1 cellular context compared by ENCODE assay signal in genomic region chr17:42194133-42194899, GRCh38.
TF ChIP-seq lines count a peak whose summit lies in the region.

GHDC (minus strand) TSS chr17:42194494; CDS start chr17:42193581, 913 bp downstream.

TF ChIP-seq in HepG2, 621 proteins besides CTCF, POLR2A, EP300 and RAD21 (continued from another document and continues in another):
- peak; percentile 54 for TF ChIP-seq ATF2 (CRISPR knock-in tag; IDR thresholded peaks at IDR 0.05)
- TF ChIP-seq ZNF562 (CRISPR knock-in tag; IDR thresholded peaks at IDR 0.05; ENCODE audit: borderline replicate concordance) = no peak
- no peak for TF ChIP-seq PHF5A (CRISPR knock-in tag; IDR thresholded peaks at IDR 0.05; ENCODE audit: low read depth, unreplicated experiment)
- TF ChIP-seq ZNF292 (CRISPR knock-in tag; IDR thresholded peaks at IDR 0.05; ENCODE audit: borderline replicate concordance, low read depth) = peak; percentile 29; the same call in 1 of the 2 replicates
- no peak for TF ChIP-seq ZNF646 (CRISPR knock-in tag; IDR thresholded peaks at IDR 0.05)
- TF ChIP-seq ZNF331 (CRISPR knock-in tag; IDR thresholded peaks at IDR 0.05) = peak; percentile 47
- peak; percentile 39; the same call in 1 of the 2 replicates for TF ChIP-seq ZXDC (CRISPR knock-in tag; IDR thresholded peaks at IDR 0.05)
- peak; percentile 71; the same call in 1 of the 2 replicates for TF ChIP-seq EEA1 (CRISPR knock-in tag; IDR thresholded peaks at IDR 0.05; ENCODE audit: borderline replicate concordance)
- no peak for TF ChIP-seq ZBTB49 (CRISPR knock-in tag; IDR thresholded peaks at IDR 0.05; ENCODE audit: borderline replicate concordance)
- TF ChIP-seq CREB1 (IDR thresholded peaks at IDR 0.05) = peak; percentile 25; the same call in 1 of the 2 replicates
- TF ChIP-seq CREB1 (CRISPR knock-in tag; IDR thresholded peaks at IDR 0.05) = no peak
- TF ChIP-seq CBX1 (IDR thresholded peaks at IDR 0.05; ENCODE audit: low read depth) = peak; percentile 11
- peak; percentile 55; the same call in 1 of the 2 replicates for TF ChIP-seq ZNF317 (CRISPR knock-in tag; IDR thresholded peaks at IDR 0.05)
- no peak for TF ChIP-seq NONO (IDR thresholded peaks at IDR 0.05)
- TF ChIP-seq NONO (CRISPR knock-in tag; conservative IDR thresholded peaks at IDR 0.05) = 0 out of 2 replicates have a peak, but pooled peaks have one; percentile 40
- no peak for TF ChIP-seq ZNF512 (CRISPR knock-in tag; IDR thresholded peaks at IDR 0.05)
- no peak for TF ChIP-seq SNAPC2 (CRISPR knock-in tag; IDR thresholded peaks at IDR 0.05)
- TF ChIP-seq NFRKB (IDR thresholded peaks at IDR 0.05) = no peak
- no peak for TF ChIP-seq SRSF4 (IDR thresholded peaks at IDR 0.05; ENCODE audit: low read depth, low read length, poor library complexity, severe bottlenecking)
- no peak for TF ChIP-seq DNMT1 (CRISPR knock-in tag; IDR thresholded peaks at IDR 0.05)
- peak; percentile 80; the same call in 1 of the 2 replicates for TF ChIP-seq ZNF816 (CRISPR knock-in tag; IDR thresholded peaks at IDR 0.05; ENCODE audit: borderline replicate concordance)
- no peak for TF ChIP-seq ZBTB3 (CRISPR knock-in tag; IDR thresholded peaks at IDR 0.05; ENCODE audit: borderline replicate concordance, low read depth)
- TF ChIP-seq ZKSCAN5 (CRISPR knock-in tag; IDR thresholded peaks at IDR 0.05) = 0 out of 2 replicates have a peak, but pooled peaks have one; percentile 34
- no peak for TF ChIP-seq AGO2 (optimal IDR thresholded peaks at IDR 0.05; ENCODE audit: low read depth, low read length)
- TF ChIP-seq ZNF556 (CRISPR knock-in tag; IDR thresholded peaks at IDR 0.05; ENCODE audit: borderline replicate concordance) = peak; percentile 65; the same call in 1 of the 2 replicates
- no peak for TF ChIP-seq SUZ12 (IDR thresholded peaks at IDR 0.05; ENCODE audit: low read depth, low read length)
- TF ChIP-seq ZC3H13 (CRISPR knock-in tag; IDR thresholded peaks at IDR 0.05) = no peak
- TF ChIP-seq ZNF574 (CRISPR knock-in tag; IDR thresholded peaks at IDR 0.05) = peak; percentile 80
- TF ChIP-seq NFKB2 (CRISPR knock-in tag; IDR thresholded peaks at IDR 0.05; ENCODE audit: borderline replicate concordance) = peak; percentile 93
- TF ChIP-seq ZNF619 (CRISPR knock-in tag; IDR thresholded peaks at IDR 0.05) = peak; percentile 63; the same call in 1 of the 2 replicates
- TF ChIP-seq NFAT5 (CRISPR knock-in tag; IDR thresholded peaks at IDR 0.05) = peak; percentile 69; the same call in 1 of the 2 replicates
- TF ChIP-seq MED13 (CRISPR knock-in tag; IDR thresholded peaks at IDR 0.05) = no peak
- TF ChIP-seq GZF1 (CRISPR knock-in tag; IDR thresholded peaks at IDR 0.05) = no peak
- TF ChIP-seq AHR (CRISPR knock-in tag; IDR thresholded peaks at IDR 0.05) = no peak
